1 cellular context compared by ENCODE assay signal in the genomic region with DNA sequence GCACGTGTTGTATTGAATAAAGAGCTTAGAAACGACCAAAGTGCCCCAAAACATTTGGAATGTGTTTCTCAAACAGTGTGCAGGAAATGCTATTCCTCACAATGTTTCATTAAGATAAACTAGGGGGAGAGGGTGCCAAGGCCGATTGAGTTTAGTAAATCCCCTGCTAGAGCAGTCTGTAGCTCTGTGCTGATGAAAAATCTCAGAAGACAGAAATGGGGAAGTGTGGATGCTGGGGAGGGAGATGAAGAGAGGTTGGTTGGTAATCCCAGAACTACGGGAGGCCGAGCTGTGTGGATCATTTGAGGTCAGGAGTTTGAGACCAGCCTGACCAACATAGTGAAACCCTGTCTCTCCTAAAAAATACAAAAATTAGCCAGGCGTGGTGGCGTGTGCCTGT.
TF ChIP-seq lines count a peak whose summit lies in the region.

No MANE protein-coding gene starts in this region.

TF ChIP-seq in K562, 482 proteins besides CTCF, POLR2A, EP300 and RAD21 (continued from another document):
- no peak for TF ChIP-seq ZNF407 (IDR thresholded peaks at IDR 0.05; ENCODE audit: low read depth)
TF ChIP-seq in K562: peak in this region for 1.
